In the genomic region with DNA sequence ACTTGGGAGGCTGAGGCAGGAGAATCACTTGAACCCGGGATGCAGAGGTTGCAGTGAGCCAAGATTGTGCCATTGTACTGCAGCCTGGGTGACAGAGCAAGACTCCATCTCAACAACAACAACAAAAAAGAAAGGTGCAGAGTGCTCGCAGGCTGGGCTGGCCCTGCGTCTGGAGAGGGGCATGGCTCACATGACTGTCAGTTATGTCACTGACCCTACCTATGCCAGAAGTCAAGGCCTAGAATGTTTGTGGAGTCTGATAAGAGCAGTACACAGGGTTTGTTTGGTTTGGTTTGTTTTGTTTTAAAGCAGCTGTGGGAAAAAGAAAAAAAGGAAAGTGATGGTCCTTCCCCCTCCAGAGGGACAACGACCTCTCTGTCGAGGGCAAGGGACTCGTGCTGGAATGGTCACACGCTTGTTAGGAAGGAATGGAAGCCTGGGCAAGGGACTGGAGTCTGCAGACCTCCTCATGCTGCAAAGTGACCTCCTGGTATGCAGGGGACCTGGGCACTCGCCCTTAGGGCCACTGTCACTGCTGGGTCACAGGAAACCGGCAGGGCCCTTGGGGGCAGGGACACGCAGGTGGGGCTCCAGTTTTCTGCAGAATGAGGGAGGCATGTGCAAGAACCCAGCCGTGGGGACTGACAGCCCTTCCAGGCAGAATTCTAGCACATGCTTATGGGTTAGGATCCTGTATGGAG, we compare ENCODE assay signal across 1 cellular context.
TF ChIP-seq lines count a peak whose summit lies in the region.

No MANE protein-coding gene starts in this region.

TF ChIP-seq in HepG2, 621 proteins besides CTCF, POLR2A, EP300 and RAD21 (continued from another document and continues in another):
- TF ChIP-seq AHDC1 (CRISPR knock-in tag; IDR thresholded peaks at IDR 0.05; ENCODE audit: borderline replicate concordance) (peak; percentile 99), EEA1 (CRISPR knock-in tag; IDR thresholded peaks at IDR 0.05; ENCODE audit: borderline replicate concordance) (no peak), TOPORS (CRISPR knock-in tag; IDR thresholded peaks at IDR 0.05) (peak; percentile 74; the same call in 1 of the 2 replicates), MED13 (CRISPR knock-in tag; IDR thresholded peaks at IDR 0.05) (no peak; the same call in 1 of the 2 replicates), SCMH1 (CRISPR knock-in tag; IDR thresholded peaks at IDR 0.05; ENCODE audit: borderline replicate concordance) (no peak), ZNF790 (CRISPR knock-in tag; IDR thresholded peaks at IDR 0.05; ENCODE audit: borderline replicate concordance) (no peak), TBL1XR1 (IDR thresholded peaks at IDR 0.05; ENCODE audit: borderline replicate concordance, low read length, partially characterized antibody) (peak; percentile 100), ZNF337 (CRISPR knock-in tag; IDR thresholded peaks at IDR 0.05; ENCODE audit: borderline replicate concordance, low read depth) (no peak), ZNF33B (CRISPR knock-in tag; IDR thresholded peaks at IDR 0.05) (no peak), PHF20 (CRISPR knock-in tag; IDR thresholded peaks at IDR 0.05) (no peak), MTA1 (CRISPR knock-in tag; IDR thresholded peaks at IDR 0.05; ENCODE audit: borderline replicate concordance) (peak; percentile 94), ZNF296 (CRISPR knock-in tag; conservative IDR thresholded peaks at IDR 0.05) (peak; percentile 60; the same call in 1 of the 2 replicates), NCOA2 (CRISPR knock-in tag; IDR thresholded peaks at IDR 0.05) (peak; percentile 99), ZNF230 (CRISPR knock-in tag; IDR thresholded peaks at IDR 0.05) (no peak; the same call in 1 of the 2 replicates), NFRKB (IDR thresholded peaks at IDR 0.05) (no peak), SSRP1 (CRISPR knock-in tag; IDR thresholded peaks at IDR 0.05) (peak; percentile 98), ZNF670 (CRISPR knock-in tag; IDR thresholded peaks at IDR 0.05; ENCODE audit: borderline replicate concordance) (peak; percentile 94), ZC3H13 (CRISPR knock-in tag; IDR thresholded peaks at IDR 0.05) (peak; percentile 96), PHB2 (IDR thresholded peaks at IDR 0.05; ENCODE audit: partially characterized antibody) (no peak), YEATS4 (CRISPR knock-in tag; IDR thresholded peaks at IDR 0.05; ENCODE audit: borderline replicate concordance) (no peak), TFAP4 (IDR thresholded peaks at IDR 0.05; ENCODE audit: borderline replicate concordance, low read depth) (peak; percentile 98), SRSF9 (IDR thresholded peaks at IDR 0.05; ENCODE audit: borderline replicate concordance, insufficient read depth, low read depth, low read length, poor library complexity, severe bottlenecking) (no peak), MAFF (IDR thresholded peaks at IDR 0.05; ENCODE audit: low read depth, low read length) (no peak), MTA3 (CRISPR knock-in tag; IDR thresholded peaks at IDR 0.05) (no peak), ZNF205 (CRISPR knock-in tag; IDR thresholded peaks at IDR 0.05) (peak; percentile 100), ZNF282 (IDR thresholded peaks at IDR 0.05; ENCODE audit: partially characterized antibody) (no peak), KLF12 (CRISPR knock-in tag; IDR thresholded peaks at IDR 0.05; ENCODE audit: borderline replicate concordance) (peak; percentile 91; the same call in 1 of the 2 replicates), KAT2B (IDR thresholded peaks at IDR 0.05; ENCODE audit: borderline replicate concordance, low read depth, low read length) (no peak)
- TF ChIP-seq, protein P1, sequence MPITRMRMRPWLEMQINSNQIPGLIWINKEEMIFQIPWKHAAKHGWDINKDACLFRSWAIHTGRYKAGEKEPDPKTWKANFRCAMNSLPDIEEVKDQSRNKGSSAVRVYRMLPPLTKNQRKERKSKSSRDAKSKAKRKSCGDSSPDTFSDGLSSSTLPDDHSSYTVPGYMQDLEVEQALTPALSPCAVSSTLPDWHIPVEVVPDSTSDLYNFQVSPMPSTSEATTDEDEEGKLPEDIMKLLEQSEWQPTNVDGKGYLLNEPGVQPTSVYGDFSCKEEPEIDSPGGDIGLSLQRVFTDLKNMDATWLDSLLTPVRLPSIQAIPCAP (CRISPR knock-in tag; IDR thresholded peaks at IDR 0.05; ENCODE audit: low read depth) = no peak
- TF ChIP-seq, protein P2, sequence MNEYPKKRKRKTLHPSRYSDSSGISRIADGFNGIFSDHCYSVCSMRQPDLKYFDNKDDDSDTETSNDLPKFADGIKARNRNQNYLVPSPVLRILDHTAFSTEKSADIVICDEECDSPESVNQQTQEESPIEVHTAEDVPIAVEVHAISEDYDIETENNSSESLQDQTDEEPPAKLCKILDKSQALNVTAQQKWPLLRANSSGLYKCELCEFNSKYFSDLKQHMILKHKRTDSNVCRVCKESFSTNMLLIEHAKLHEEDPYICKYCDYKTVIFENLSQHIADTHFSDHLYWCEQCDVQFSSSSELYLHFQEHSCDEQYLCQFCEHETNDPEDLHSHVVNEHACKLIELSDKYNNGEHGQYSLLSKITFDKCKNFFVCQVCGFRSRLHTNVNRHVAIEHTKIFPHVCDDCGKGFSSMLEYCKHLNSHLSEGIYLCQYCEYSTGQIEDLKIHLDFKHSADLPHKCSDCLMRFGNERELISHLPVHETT (CRISPR knock-in tag; conservative IDR thresholded peaks at IDR 0.05) = peak; percentile 51; the same call in 1 of the 2 replicates
- TF ChIP-seq, protein P3, sequence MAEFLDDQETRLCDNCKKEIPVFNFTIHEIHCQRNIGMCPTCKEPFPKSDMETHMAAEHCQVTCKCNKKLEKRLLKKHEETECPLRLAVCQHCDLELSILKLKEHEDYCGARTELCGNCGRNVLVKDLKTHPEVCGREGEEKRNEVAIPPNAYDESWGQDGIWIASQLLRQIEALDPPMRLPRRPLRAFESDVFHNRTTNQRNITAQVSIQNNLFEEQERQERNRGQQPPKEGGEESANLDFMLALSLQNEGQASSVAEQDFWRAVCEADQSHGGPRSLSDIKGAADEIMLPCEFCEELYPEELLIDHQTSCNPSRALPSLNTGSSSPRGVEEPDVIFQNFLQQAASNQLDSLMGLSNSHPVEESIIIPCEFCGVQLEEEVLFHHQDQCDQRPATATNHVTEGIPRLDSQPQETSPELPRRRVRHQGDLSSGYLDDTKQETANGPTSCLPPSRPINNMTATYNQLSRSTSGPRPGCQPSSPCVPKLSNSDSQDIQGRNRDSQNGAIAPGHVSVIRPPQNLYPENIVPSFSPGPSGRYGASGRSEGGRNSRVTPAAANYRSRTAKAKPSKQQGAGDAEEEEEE (CRISPR knock-in tag; IDR thresholded peaks at IDR 0.05; ENCODE audit: borderline replicate concordance) = no peak; the same call in 1 of the 2 replicates
- TF ChIP-seq, protein P4, sequence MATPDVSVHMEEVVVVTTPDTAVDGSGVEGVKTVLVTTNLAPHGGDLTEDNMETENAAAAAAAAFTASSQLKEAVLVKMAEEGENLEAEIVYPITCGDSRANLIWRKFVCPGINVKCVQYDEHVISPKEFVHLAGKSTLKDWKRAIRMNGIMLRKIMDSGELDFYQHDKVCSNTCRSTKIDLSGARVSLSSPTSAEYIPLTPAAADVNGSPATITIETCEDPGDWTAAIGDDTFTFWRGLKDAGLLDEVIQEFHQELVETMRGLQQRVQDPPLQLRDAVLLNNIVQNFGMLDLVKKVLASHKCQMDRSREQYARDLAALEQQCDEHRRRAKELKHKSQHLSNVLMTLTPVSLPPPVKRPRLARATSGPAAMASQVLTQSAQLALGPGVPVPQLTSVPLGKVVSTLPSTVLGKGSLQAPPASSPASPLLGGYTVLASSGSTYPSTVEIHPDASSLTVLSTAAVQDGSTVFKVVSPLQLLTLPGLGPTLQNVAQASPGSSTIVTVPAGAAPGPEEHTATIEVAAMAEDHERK (CRISPR knock-in tag; IDR thresholded peaks at IDR 0.05; ENCODE audit: low read depth) = 0 out of 2 replicates have a peak, but pooled peaks have one; percentile 60
- TF ChIP-seq, protein P5, sequence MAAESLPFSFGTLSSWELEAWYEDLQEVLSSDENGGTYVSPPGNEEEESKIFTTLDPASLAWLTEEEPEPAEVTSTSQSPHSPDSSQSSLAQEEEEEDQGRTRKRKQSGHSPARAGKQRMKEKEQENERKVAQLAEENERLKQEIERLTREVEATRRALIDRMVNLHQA (CRISPR knock-in tag; IDR thresholded peaks at IDR 0.05) = no peak
- TF ChIP-seq, protein P6, sequence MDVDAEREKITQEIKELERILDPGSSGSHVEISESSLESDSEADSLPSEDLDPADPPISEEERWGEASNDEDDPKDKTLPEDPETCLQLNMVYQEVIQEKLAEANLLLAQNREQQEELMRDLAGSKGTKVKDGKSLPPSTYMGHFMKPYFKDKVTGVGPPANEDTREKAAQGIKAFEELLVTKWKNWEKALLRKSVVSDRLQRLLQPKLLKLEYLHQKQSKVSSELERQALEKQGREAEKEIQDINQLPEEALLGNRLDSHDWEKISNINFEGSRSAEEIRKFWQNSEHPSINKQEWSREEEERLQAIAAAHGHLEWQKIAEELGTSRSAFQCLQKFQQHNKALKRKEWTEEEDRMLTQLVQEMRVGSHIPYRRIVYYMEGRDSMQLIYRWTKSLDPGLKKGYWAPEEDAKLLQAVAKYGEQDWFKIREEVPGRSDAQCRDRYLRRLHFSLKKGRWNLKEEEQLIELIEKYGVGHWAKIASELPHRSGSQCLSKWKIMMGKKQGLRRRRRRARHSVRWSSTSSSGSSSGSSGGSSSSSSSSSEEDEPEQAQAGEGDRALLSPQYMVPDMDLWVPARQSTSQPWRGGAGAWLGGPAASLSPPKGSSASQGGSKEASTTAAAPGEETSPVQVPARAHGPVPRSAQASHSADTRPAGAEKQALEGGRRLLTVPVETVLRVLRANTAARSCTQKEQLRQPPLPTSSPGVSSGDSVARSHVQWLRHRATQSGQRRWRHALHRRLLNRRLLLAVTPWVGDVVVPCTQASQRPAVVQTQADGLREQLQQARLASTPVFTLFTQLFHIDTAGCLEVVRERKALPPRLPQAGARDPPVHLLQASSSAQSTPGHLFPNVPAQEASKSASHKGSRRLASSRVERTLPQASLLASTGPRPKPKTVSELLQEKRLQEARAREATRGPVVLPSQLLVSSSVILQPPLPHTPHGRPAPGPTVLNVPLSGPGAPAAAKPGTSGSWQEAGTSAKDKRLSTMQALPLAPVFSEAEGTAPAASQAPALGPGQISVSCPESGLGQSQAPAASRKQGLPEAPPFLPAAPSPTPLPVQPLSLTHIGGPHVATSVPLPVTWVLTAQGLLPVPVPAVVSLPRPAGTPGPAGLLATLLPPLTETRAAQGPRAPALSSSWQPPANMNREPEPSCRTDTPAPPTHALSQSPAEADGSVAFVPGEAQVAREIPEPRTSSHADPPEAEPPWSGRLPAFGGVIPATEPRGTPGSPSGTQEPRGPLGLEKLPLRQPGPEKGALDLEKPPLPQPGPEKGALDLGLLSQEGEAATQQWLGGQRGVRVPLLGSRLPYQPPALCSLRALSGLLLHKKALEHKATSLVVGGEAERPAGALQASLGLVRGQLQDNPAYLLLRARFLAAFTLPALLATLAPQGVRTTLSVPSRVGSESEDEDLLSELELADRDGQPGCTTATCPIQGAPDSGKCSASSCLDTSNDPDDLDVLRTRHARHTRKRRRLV (CRISPR knock-in tag; IDR thresholded peaks at IDR 0.05) = no peak
- TF ChIP-seq, protein P7, sequence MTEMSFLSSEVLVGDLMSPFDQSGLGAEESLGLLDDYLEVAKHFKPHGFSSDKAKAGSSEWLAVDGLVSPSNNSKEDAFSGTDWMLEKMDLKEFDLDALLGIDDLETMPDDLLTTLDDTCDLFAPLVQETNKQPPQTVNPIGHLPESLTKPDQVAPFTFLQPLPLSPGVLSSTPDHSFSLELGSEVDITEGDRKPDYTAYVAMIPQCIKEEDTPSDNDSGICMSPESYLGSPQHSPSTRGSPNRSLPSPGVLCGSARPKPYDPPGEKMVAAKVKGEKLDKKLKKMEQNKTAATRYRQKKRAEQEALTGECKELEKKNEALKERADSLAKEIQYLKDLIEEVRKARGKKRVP (CRISPR knock-in tag; IDR thresholded peaks at IDR 0.05) = peak in 1 of 2 experiments; percentile 87; a peak in 2 of 4 replicates
- TF ChIP-seq, protein P8, sequence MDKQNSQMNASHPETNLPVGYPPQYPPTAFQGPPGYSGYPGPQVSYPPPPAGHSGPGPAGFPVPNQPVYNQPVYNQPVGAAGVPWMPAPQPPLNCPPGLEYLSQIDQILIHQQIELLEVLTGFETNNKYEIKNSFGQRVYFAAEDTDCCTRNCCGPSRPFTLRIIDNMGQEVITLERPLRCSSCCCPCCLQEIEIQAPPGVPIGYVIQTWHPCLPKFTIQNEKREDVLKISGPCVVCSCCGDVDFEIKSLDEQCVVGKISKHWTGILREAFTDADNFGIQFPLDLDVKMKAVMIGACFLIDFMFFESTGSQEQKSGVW (CRISPR knock-in tag; IDR thresholded peaks at IDR 0.05; ENCODE audit: borderline replicate concordance) = no peak; the same call in 1 of the 2 replicates
